10 cellular contexts compared by ENCODE assay signal in the genomic region with DNA sequence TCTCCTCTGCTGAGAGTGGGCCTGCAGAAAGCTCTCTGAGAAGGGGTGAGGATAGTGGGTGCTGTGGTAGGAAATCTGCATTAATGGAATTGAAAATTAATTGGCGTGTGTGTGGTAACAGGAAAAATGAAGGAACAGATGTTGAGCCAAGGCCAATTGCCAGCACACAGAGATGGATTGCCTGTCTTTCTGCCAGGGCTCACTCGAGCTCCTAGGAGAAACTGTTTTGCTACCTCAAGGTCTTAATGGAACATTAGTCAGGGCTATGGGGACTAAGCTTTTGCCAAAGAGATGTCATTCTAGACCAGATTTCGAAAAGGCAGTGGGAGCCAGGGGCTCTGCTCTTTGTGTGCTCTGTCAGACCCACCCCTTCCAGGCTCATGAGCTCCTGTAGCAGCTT.
"Had no signal": no experiment of that assay in that cellular context is flagged by ENCODE, and none has a peak within 500 bp of the region (broad histone marks: within the 10 kb centered on the region; RNA-seq: fewer than 3 reads in every experiment).

No MANE protein-coding gene starts in this region.

- H3K4me1 ChIP-seq: left lung, pancreas, sigmoid colon had no signal

- H3K4me2 ChIP-seq: hepatocyte had no signal

- ATAC-seq: left lung; stimulated activated naive CD8-positive, alpha-beta T cell treated with anti-CD3 and anti-CD28 coated beads, Interleukin-15, amount 100 ng/mL, for 72 hours had no signal

- H3K27me3 ChIP-seq: hepatocyte, left lung, pancreas, sigmoid colon had no signal

- H3K4me3 ChIP-seq: hepatocyte, left lung, pancreas, sigmoid colon had no signal

- H2AFZ ChIP-seq: hepatocyte had no signal

- H3K79me2 ChIP-seq: hepatocyte had no signal

- H3K27ac ChIP-seq: hepatocyte, left lung, pancreas, sigmoid colon had no signal

- DNase-seq: activated CD4-positive, alpha-beta T cell treated with anti-CD3 and anti-CD28 coated beads, Interleukin-2, amount 10 ng/mL, durations not matched to agents 7 days and 5 days; aorta; effector memory CD4-positive, alpha-beta T cell; left lung; naive B cell; pancreas; sigmoid colon; stimulated activated CD4-positive, alpha-beta T cell treated with anti-CD3 and anti-CD28 coated beads, Interleukin-1b, Interleukin-23, amount 100 ng/mL, for 48 hours; stimulated activated naive CD8-positive, alpha-beta T cell treated with anti-CD3 and anti-CD28 coated beads, Interleukin-15, amount 100 ng/mL, for 72 hours had no signal

- H3K9me3 ChIP-seq: pancreas, sigmoid colon had no signal

- H3K36me3 ChIP-seq: left lung, pancreas, sigmoid colon had no signal
